18 cellular contexts compared by ENCODE assay signal in genomic region chr2:11821705-11822104, GRCh38.
DNase-seq lines count a peak whose midpoint lies in the region; ATAC-seq and TF ChIP-seq lines count a peak whose summit lies in the region.
"Had no signal": no experiment of that assay in that cellular context is flagged by ENCODE, and none has a peak within 500 bp of the region (broad histone marks: within the 10 kb centered on the region; RNA-seq: fewer than 3 reads in every experiment).

No MANE protein-coding gene starts in this region.

- peaks cover 72% of the 10 kb centered on the region for H3K36me3 Mint-ChIP-seq in activated CD8-positive, alpha-beta memory T cell treated with anti-CD3 and anti-CD28 coated beads, Interleukin-2, amount 10 ng/mL, durations not matched to agents 7 days and 5 days

- H3K27ac Mint-ChIP-seq in activated CD8-positive, alpha-beta memory T cell treated with anti-CD3 and anti-CD28 coated beads, Interleukin-2, amount 10 ng/mL, durations not matched to agents 7 days and 5 days, result no peak overlapping the region
- H3K27ac Mint-ChIP-seq: CD14-positive monocyte had no signal

- H3K27me3 Mint-ChIP-seq in activated CD8-positive, alpha-beta memory T cell treated with anti-CD3 and anti-CD28 coated beads, Interleukin-2, amount 10 ng/mL, durations not matched to agents 7 days and 5 days, result no peaks in the 10 kb centered on the region
- H3K27me3 Mint-ChIP-seq: CD4-positive, alpha-beta memory T cell had no signal

- in situ Hi-C loops in gastrocnemius medialis (cut with MboI; ENCODE audit: low sequenced_read_pairs in 4 of 4), result no loop called here

- CTCF ChIA-PET in activated CD8-positive, alpha-beta memory T cell treated with anti-CD3 and anti-CD28 coated beads, Interleukin-2, amount 10 ng/mL, durations not matched to agents 7 days and 5 days (lab: Charles Lee), result no interaction called here
- CTCF ChIA-PET in RWPE1 (lab: Yijun Ruan, JAX), result interaction anchor here (1.1 kb wide), 1 partner anchor 1209 kb away, joined by 3 read pairs; no protein-coding TSS in a partner anchor

- H3K9me3 Mint-ChIP-seq in activated CD8-positive, alpha-beta memory T cell treated with anti-CD3 and anti-CD28 coated beads, Interleukin-2, amount 10 ng/mL, durations not matched to agents 7 days and 5 days (ENCODE audit: low read depth), result no peaks in the 10 kb centered on the region
- H3K9me3 Mint-ChIP-seq: CD4-positive, alpha-beta memory T cell had no signal

- peaks cover 0 to 69% of the 10 kb centered on the region in 2 donors for H3K36me3 ChIP-seq in gastrocnemius medialis

- peak overlapping the region; percentile 22; the same call in 1 of the 2 replicates for H3K27ac ChIP-seq in RWPE1
- H3K27ac ChIP-seq in gastrocnemius medialis, result peak overlapping the region; percentile 71 to 83 (median 76)
- H3K27ac ChIP-seq: BLaER1 treated with 17β-estradiol and CSF1 and Interleukin-3, amounts not matched to agents 10 nM and 100 nM; GM23248 had no signal

- H3K27me3 ChIP-seq in gastrocnemius medialis, result no peaks in the 10 kb centered on the region
- H3K27me3 ChIP-seq: BE2C had no signal

- DNase-seq in activated CD8-positive, alpha-beta memory T cell treated with anti-CD3 and anti-CD28 coated beads for 24 hours, result peak; percentile 33
- DNase-seq in activated CD8-positive, alpha-beta memory T cell treated with anti-CD3 and anti-CD28 coated beads, Interleukin-2, amount 10 ng/mL, durations not matched to agents 7 days and 5 days, result no peak
- no peak for DNase-seq in RWPE1 (ENCODE audit: low spot score)
- peak in 1 of 2 donors; percentile 65 for DNase-seq in gastrocnemius medialis
- DNase-seq: BE2C; Calu3; CD4-positive, alpha-beta memory T cell; COR-L47; DMS53; DMS79 treated with DMSO at 0.1 percent for 48 hours; GF-D8; GM23248; H7; HCEC 1CT had no signal

- peaks cover under 1% of the 10 kb centered on the region for H3K4me1 Mint-ChIP-seq in activated CD8-positive, alpha-beta memory T cell treated with anti-CD3 and anti-CD28 coated beads, Interleukin-2, amount 10 ng/mL, durations not matched to agents 7 days and 5 days
- H3K4me1 Mint-ChIP-seq: CD14-positive monocyte had no signal

- H3K9me3 ChIP-seq in gastrocnemius medialis, result no peaks in the 10 kb centered on the region
- H3K9me3 ChIP-seq: BE2C had no signal

- intact Hi-C loops in gastrocnemius medialis (cut with DNase I; ENCODE audit: low total_unique reads), result no loop called here

- TF ChIP-seq CTCF in RWPE1 (conservative IDR thresholded peaks at IDR 0.05; ENCODE audit: low read depth) (no peak), gastrocnemius medialis (IDR thresholded peaks at IDR 0.05 in 4 of 5, conservative IDR thresholded peaks at IDR 0.05 in 1 of 5) (no peak)

- POLR2A ChIA-PET in RWPE1 (lab: Yijun Ruan, JAX; ENCODE audit: low non-redundant PET), result no interaction called here

- no peak for ATAC-seq in activated CD8-positive, alpha-beta memory T cell treated with anti-CD3 and anti-CD28 coated beads, Interleukin-2, amount 10 ng/mL, durations not matched to agents 7 days and 5 days
- ATAC-seq in gastrocnemius medialis, result peak; percentile 11 to 12
- ATAC-seq in GM21737 (IDR thresholded peaks at IDR 0.05; ENCODE audit: unreplicated experiment), result no peak
- ATAC-seq in GM18858 (IDR thresholded peaks at IDR 0.05; ENCODE audit: unreplicated experiment), result no peak

- H3K4me3 Mint-ChIP-seq in activated CD8-positive, alpha-beta memory T cell treated with anti-CD3 and anti-CD28 coated beads, Interleukin-2, amount 10 ng/mL, durations not matched to agents 7 days and 5 days, result no peak overlapping the region
- H3K4me3 Mint-ChIP-seq: CD14-positive monocyte; CD4-positive, alpha-beta memory T cell had no signal

- TF ChIP-seq POLR2A in gastrocnemius medialis (IDR thresholded peaks at IDR 0.05), result no peak

- H3K4me1 ChIP-seq in gastrocnemius medialis, result peaks cover 27 to 37% of the 10 kb centered on the region in 2 donors
- H3K4me1 ChIP-seq: BE2C; BLaER1 treated with 17β-estradiol and CSF1 and Interleukin-3, amounts not matched to agents 10 nM and 100 nM had no signal

- H3K4me3 ChIP-seq in gastrocnemius medialis, result no peak overlapping the region
- H3K4me3 ChIP-seq: BLaER1 treated with 17β-estradiol and CSF1 and Interleukin-3, amounts not matched to agents 10 nM and 100 nM; GM23248 had no signal

Comparison
In these comparisons a context has a peak if more than half of its experiments do, and no peak if none do; other contexts are left out.
1. ATAC-seq: peak in gastrocnemius medialis (2 of 2); none in activated CD8-positive, alpha-beta memory T cell treated with anti-CD3 and anti-CD28 coated beads, Interleukin-2, amount 10 ng/mL, durations not matched to agents 7 days and 5 days (single experiment), GM21737 (single experiment) and GM18858 (single experiment).